ENCODE assay signal across 1 cellular context in genomic region chr6:38320817-38321216, GRCh38.
A peak's percentile ranks its signal among the peaks of the same experiment; 100 is the strongest.
TF ChIP-seq lines count a peak whose summit lies in the region.

No MANE protein-coding gene starts in this region.

TF ChIP-seq in GM12878, 131 proteins besides CTCF, POLR2A, EP300 and RAD21 (continued from another document and continues in another):
- TF ChIP-seq, protein P1, sequence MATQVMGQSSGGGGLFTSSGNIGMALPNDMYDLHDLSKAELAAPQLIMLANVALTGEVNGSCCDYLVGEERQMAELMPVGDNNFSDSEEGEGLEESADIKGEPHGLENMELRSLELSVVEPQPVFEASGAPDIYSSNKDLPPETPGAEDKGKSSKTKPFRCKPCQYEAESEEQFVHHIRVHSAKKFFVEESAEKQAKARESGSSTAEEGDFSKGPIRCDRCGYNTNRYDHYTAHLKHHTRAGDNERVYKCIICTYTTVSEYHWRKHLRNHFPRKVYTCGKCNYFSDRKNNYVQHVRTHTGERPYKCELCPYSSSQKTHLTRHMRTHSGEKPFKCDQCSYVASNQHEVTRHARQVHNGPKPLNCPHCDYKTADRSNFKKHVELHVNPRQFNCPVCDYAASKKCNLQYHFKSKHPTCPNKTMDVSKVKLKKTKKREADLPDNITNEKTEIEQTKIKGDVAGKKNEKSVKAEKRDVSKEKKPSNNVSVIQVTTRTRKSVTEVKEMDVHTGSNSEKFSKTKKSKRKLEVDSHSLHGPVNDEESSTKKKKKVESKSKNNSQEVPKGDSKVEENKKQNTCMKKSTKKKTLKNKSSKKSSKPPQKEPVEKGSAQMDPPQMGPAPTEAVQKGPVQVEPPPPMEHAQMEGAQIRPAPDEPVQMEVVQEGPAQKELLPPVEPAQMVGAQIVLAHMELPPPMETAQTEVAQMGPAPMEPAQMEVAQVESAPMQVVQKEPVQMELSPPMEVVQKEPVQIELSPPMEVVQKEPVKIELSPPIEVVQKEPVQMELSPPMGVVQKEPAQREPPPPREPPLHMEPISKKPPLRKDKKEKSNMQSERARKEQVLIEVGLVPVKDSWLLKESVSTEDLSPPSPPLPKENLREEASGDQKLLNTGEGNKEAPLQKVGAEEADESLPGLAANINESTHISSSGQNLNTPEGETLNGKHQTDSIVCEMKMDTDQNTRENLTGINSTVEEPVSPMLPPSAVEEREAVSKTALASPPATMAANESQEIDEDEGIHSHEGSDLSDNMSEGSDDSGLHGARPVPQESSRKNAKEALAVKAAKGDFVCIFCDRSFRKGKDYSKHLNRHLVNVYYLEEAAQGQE (IDR thresholded peaks at IDR 0.05; ENCODE audit: low read depth, low read length), result no peak
- TF ChIP-seq NR2C1 (IDR thresholded peaks at IDR 0.05), result no peak
- TF ChIP-seq ASH2L (IDR thresholded peaks at IDR 0.05; ENCODE audit: borderline replicate concordance, low read depth), result no peak
- TF ChIP-seq ATF3 (IDR thresholded peaks at IDR 0.05; ENCODE audit: borderline replicate concordance, extremely low read depth, low read depth, low read length), result no peak
- no peak for TF ChIP-seq CEBPZ (IDR thresholded peaks at IDR 0.05; ENCODE audit: low read depth, low read length)
- TF ChIP-seq TCF12 (IDR thresholded peaks at IDR 0.05; ENCODE audit: low read depth, low read length), result peak; percentile 94
- TF ChIP-seq SP1 (IDR thresholded peaks at IDR 0.05; ENCODE audit: low read depth, low read length), result no peak
- TF ChIP-seq ETV6 (conservative IDR thresholded peaks at IDR 0.05 in 1 of 2, IDR thresholded peaks at IDR 0.05 in 1 of 2; ENCODE audit: borderline replicate concordance in 1 of 2, low read depth in 1 of 2), result peak in 1 of 2 experiments; percentile 56; a peak in 1 of 4 replicates
- no peak for TF ChIP-seq BMI1 (IDR thresholded peaks at IDR 0.05; ENCODE audit: borderline replicate concordance)
- TF ChIP-seq PRDM15 (CRISPR knock-in tag; IDR thresholded peaks at IDR 0.05), result no peak
- TF ChIP-seq, protein P2, sequence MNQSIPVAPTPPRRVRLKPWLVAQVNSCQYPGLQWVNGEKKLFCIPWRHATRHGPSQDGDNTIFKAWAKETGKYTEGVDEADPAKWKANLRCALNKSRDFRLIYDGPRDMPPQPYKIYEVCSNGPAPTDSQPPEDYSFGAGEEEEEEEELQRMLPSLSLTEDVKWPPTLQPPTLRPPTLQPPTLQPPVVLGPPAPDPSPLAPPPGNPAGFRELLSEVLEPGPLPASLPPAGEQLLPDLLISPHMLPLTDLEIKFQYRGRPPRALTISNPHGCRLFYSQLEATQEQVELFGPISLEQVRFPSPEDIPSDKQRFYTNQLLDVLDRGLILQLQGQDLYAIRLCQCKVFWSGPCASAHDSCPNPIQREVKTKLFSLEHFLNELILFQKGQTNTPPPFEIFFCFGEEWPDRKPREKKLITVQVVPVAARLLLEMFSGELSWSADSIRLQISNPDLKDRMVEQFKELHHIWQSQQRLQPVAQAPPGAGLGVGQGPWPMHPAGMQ (IDR thresholded peaks at IDR 0.05; ENCODE audit: borderline replicate concordance), result no peak
- peak in 1 of 2 experiments; percentile 82; a peak in 1 of 4 replicates for TF ChIP-seq CEBPB (IDR thresholded peaks at IDR 0.05; ENCODE audit: borderline replicate concordance in 1 of 2, low read depth in 2 of 2, low read length in 2 of 2)
- TF ChIP-seq BRCA1 (IDR thresholded peaks at IDR 0.05; ENCODE audit: low read depth, low read length), result no peak
- peak; percentile 94 for TF ChIP-seq NFIC (IDR thresholded peaks at IDR 0.05; ENCODE audit: low read depth, low read length)
- TF ChIP-seq NR2C2 (IDR thresholded peaks at IDR 0.05; ENCODE audit: borderline replicate concordance, control insufficient read depth, insufficient read length, low read depth), result no peak
- no peak for TF ChIP-seq ZBTB11 (CRISPR knock-in tag; IDR thresholded peaks at IDR 0.05)
- TF ChIP-seq MEF2A (IDR thresholded peaks at IDR 0.05; ENCODE audit: insufficient read depth, low read depth, low read length), result peak; percentile 92
- TF ChIP-seq CHD1 (IDR thresholded peaks at IDR 0.05; ENCODE audit: low read depth, low read length), result no peak
- TF ChIP-seq PBX3 (IDR thresholded peaks at IDR 0.05; ENCODE audit: insufficient replicate concordance, low read depth, low read length), result no peak
- no peak for TF ChIP-seq SMARCA5 (IDR thresholded peaks at IDR 0.05)
- TF ChIP-seq YY1 (IDR thresholded peaks at IDR 0.05; ENCODE audit: low read depth, low read length), result no peak
- TF ChIP-seq, protein P3, sequence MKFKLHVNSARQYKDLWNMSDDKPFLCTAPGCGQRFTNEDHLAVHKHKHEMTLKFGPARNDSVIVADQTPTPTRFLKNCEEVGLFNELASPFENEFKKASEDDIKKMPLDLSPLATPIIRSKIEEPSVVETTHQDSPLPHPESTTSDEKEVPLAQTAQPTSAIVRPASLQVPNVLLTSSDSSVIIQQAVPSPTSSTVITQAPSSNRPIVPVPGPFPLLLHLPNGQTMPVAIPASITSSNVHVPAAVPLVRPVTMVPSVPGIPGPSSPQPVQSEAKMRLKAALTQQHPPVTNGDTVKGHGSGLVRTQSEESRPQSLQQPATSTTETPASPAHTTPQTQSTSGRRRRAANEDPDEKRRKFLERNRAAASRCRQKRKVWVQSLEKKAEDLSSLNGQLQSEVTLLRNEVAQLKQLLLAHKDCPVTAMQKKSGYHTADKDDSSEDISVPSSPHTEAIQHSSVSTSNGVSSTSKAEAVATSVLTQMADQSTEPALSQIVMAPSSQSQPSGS (IDR thresholded peaks at IDR 0.05; ENCODE audit: low read length), result peak; percentile 87
- no peak for TF ChIP-seq CHD2 (IDR thresholded peaks at IDR 0.05; ENCODE audit: borderline replicate concordance, low read depth, low read length)
- TF ChIP-seq POLR2AphosphoS5 (IDR thresholded peaks at IDR 0.05; ENCODE audit: low read length), result no peak
- TF ChIP-seq STAT1 (conservative IDR thresholded peaks at IDR 0.05), result no peak
- no peak for TF ChIP-seq MXI1 (IDR thresholded peaks at IDR 0.05; ENCODE audit: low read depth, low read length)
- peak; percentile 75; the same call in 1 of the 2 replicates for TF ChIP-seq GABPA (IDR thresholded peaks at IDR 0.05; ENCODE audit: low read depth)
- no peak for TF ChIP-seq USF1 (IDR thresholded peaks at IDR 0.05; ENCODE audit: borderline replicate concordance, extremely low read length, insufficient read depth, low read depth, low read length)
- no peak for TF ChIP-seq RCOR1 (conservative IDR thresholded peaks at IDR 0.05; ENCODE audit: low read depth, low read length)
- TF ChIP-seq NFXL1 (IDR thresholded peaks at IDR 0.05; ENCODE audit: borderline replicate concordance), result no peak
- TF ChIP-seq SMC3 (IDR thresholded peaks at IDR 0.05; ENCODE audit: borderline replicate concordance, low read length), result no peak
- no peak for TF ChIP-seq NRF1 (conservative IDR thresholded peaks at IDR 0.05; ENCODE audit: low read depth, low read length)
- no peak; a peak in 1 of 4 replicates for TF ChIP-seq IKZF2 (IDR thresholded peaks at IDR 0.05)
- no peak for TF ChIP-seq NFYA (IDR thresholded peaks at IDR 0.05; ENCODE audit: borderline replicate concordance, low read depth, low read length)
- no peak for TF ChIP-seq MAX (IDR thresholded peaks at IDR 0.05; ENCODE audit: low read depth, low read length)
- TF ChIP-seq MTA2 (IDR thresholded peaks at IDR 0.05; ENCODE audit: low read depth), result peak; percentile 39; the same call in 1 of the 2 replicates
- TF ChIP-seq SIX5 (IDR thresholded peaks at IDR 0.05; ENCODE audit: low read depth, low read length, severe bottlenecking), result no peak
- no peak for TF ChIP-seq IRF3 (IDR thresholded peaks at IDR 0.05)
